Comparison of ENCODE assay signal across 9 cellular contexts in genomic region chr2:2613279-2614199, GRCh38.
DNase-seq lines count a peak whose midpoint lies in the region; ATAC-seq, FAIRE-seq and TF ChIP-seq lines count a peak whose summit lies in the region.
"Had no signal": no experiment of that assay in that cellular context is flagged by ENCODE, and none has a peak within 500 bp of the region (broad histone marks: within the 10 kb centered on the region; RNA-seq: fewer than 3 reads in every experiment).

No MANE protein-coding gene starts in this region.

- H3K4me1 Mint-ChIP-seq in CD8-positive, alpha-beta T cell (ENCODE audit: low read depth): peaks cover 8% of the 10 kb centered on the region

- FAIRE-seq in frontal cortex (lab: Jason Lieb, UNC): no peak

- TF ChIP-seq CTCF in CD8-positive, alpha-beta T cell (IDR thresholded peaks at IDR 0.05): no peak
- no peak for TF ChIP-seq CTCF in RWPE2 (IDR thresholded peaks at IDR 0.05; ENCODE audit: poor library complexity, severe bottlenecking)

- H2BK15ac ChIP-seq in neuronal stem cell (ENCODE audit: low read length): no peak overlapping the region

- H4K91ac ChIP-seq in neuronal stem cell (ENCODE audit: low read depth, low read length, poor library complexity): no peak overlapping the region

- H3K27me3 ChIP-seq in CD8-positive, alpha-beta T cell (ENCODE audit: insufficient read depth, low read length): no peaks in the 10 kb centered on the region
- H3K27me3 ChIP-seq in RWPE2 (ENCODE audit: insufficient read depth, poor library complexity, severe bottlenecking) (no peaks in the 10 kb centered on the region), neuronal stem cell (ENCODE audit: control insufficient read depth in 3 of 3, insufficient read depth in 3 of 3, low read depth in 1 of 3, low read length in 3 of 3) (no peaks in the 10 kb centered on the region), stomach smooth muscle (ENCODE audit: control insufficient read depth in 1 of 2, insufficient read depth in 2 of 2, low read length in 2 of 2) (no peaks in the 10 kb centered on the region)
- H3K27me3 ChIP-seq: SJSA1 had no signal

- H3K27ac Mint-ChIP-seq in CD8-positive, alpha-beta T cell: peak overlapping the region; percentile 91

- no peaks in the 10 kb centered on the region for H3K79me1 ChIP-seq in neuronal stem cell (ENCODE audit: low read depth, low read length)

- H2BK12ac ChIP-seq in neuronal stem cell (ENCODE audit: low read length): no peak overlapping the region

- peaks cover 7% of the 10 kb centered on the region for H3K4me1 ChIP-seq in CD8-positive, alpha-beta T cell (ENCODE audit: insufficient read depth, low read length)
- H3K4me1 ChIP-seq in RWPE2 (ENCODE audit: insufficient read depth, poor library complexity, severe bottlenecking) (no peaks in the 10 kb centered on the region), neuronal stem cell (ENCODE audit: control insufficient read depth in 2 of 2, insufficient read depth in 1 of 2, low read depth in 1 of 2, low read length in 2 of 2) (no peaks in the 10 kb centered on the region), stomach smooth muscle (ENCODE audit: control insufficient read depth, insufficient read depth, low read length) (no peaks in the 10 kb centered on the region)
- H3K4me1 ChIP-seq: SJSA1 had no signal

- no peak overlapping the region for H3K4ac ChIP-seq in neuronal stem cell (ENCODE audit: low read length)

- H3K4me3 ChIP-seq in CD8-positive, alpha-beta T cell (ENCODE audit: low read depth, low read length): peak overlapping the region; percentile 61
- H3K4me3 ChIP-seq in RWPE2 (ENCODE audit: severe bottlenecking) (peak overlapping the region; percentile 27), neuronal stem cell (ENCODE audit: low read length in 2 of 2) (peak overlapping the region; percentile 52 to 59), stomach smooth muscle (ENCODE audit: low read length in 2 of 2) (peak overlapping the region; percentile 57 to 79)
- H3K4me3 ChIP-seq: SJSA1 had no signal

- H3K27me3 Mint-ChIP-seq in CD8-positive, alpha-beta T cell (ENCODE audit: low read depth): peaks cover 9% of the 10 kb centered on the region

- H4K8ac ChIP-seq in neuronal stem cell (ENCODE audit: low read depth, low read length): no peak overlapping the region

- ATAC-seq in CD8-positive, alpha-beta T cell: peak; percentile 99
- ATAC-seq in GM19468 (IDR thresholded peaks at IDR 0.05; ENCODE audit: extremely low read depth, unreplicated experiment): peak; percentile 100
- peak; percentile 99 for ATAC-seq in RWPE2 (ENCODE audit: low read depth)

- H3K4me2 ChIP-seq in neuronal stem cell (ENCODE audit: insufficient read depth, low read length, poor library complexity, severe bottlenecking): peak overlapping the region; percentile 72

- peaks cover 5% of the 10 kb centered on the region for H3K9me3 Mint-ChIP-seq in CD8-positive, alpha-beta T cell

- H3K27ac ChIP-seq in CD8-positive, alpha-beta T cell (ENCODE audit: low read depth, low read length): peak overlapping the region; percentile 80
- H3K27ac ChIP-seq in RWPE2 (ENCODE audit: poor library complexity, severe bottlenecking) (no peak overlapping the region), neuronal stem cell (replicated peaks; ENCODE audit: low read length) (no peak overlapping the region), stomach smooth muscle (ENCODE audit: low read length) (peak overlapping the region; percentile 53)
- H3K27ac ChIP-seq: SJSA1 had no signal

- WGBS in neuronal stem cell (ENCODE audit: extremely low coverage in 2 of 2, insufficient read length in 2 of 2, insufficient replicate concordance in 1 of 2), 2 donors: no CpG with 5 or more reads among the region's 34 CpGs

- H2BK120ac ChIP-seq in neuronal stem cell (ENCODE audit: low read depth, low read length): no peak overlapping the region

- no peaks in the 10 kb centered on the region for H3K36me3 Mint-ChIP-seq in CD8-positive, alpha-beta T cell

- peak; percentile 66 to 93 (median 83) for DNase-seq in CD8-positive, alpha-beta T cell
- DNase-seq in HPDE6-E6E7 (ENCODE audit: extremely low spot score): peak; percentile 52
- DNase-seq in RWPE2 (ENCODE audit: low spot score): peak; percentile 84
- peak; percentile 56 for DNase-seq in activated gamma-delta T cell treated with anti-CD3 and anti-CD28 coated beads, Interleukin-2, amount 50 U/mL, for 16 hours (ENCODE audit: low read depth)
- peak; percentile 57 to 64 for DNase-seq in frontal cortex (ENCODE audit: low spot score in 2 of 2)
- DNase-seq in neuronal stem cell (ENCODE audit: low spot score): peak; percentile 75

- no peak overlapping the region for H3K23ac ChIP-seq in neuronal stem cell (ENCODE audit: low read depth, low read length, poor library complexity)

- no peak overlapping the region for H2AK5ac ChIP-seq in neuronal stem cell (ENCODE audit: low read depth, low read length)

- peak overlapping the region; percentile 82 for H3K4me3 Mint-ChIP-seq in CD8-positive, alpha-beta T cell

- POLR2A ChIA-PET in CD8-positive, alpha-beta T cell (lab: Charles Lee): interaction anchor here (1.0 to 2.5 kb wide), 2 partner anchors 27 to 33 kb away, joined by 3 to 10 read pairs; no protein-coding TSS in a partner anchor

- H3K9ac ChIP-seq in neuronal stem cell (ENCODE audit: low read depth, low read length, poor library complexity) (no peak overlapping the region), stomach smooth muscle (ENCODE audit: low read length in 2 of 2) (peak overlapping the region in 1 of 2 donors; percentile 55)

- CTCF ChIA-PET in CD8-positive, alpha-beta T cell (lab: Charles Lee): interaction anchor here (1.7 kb wide), 1 partner anchor 33 kb away, joined by 5 read pairs; no protein-coding TSS in a partner anchor

- no peaks in the 10 kb centered on the region for H3K9me3 ChIP-seq in CD8-positive, alpha-beta T cell (ENCODE audit: low read length)
- no peaks in the 10 kb centered on the region for H3K9me3 ChIP-seq in RWPE2 (ENCODE audit: severe bottlenecking)
- H3K9me3 ChIP-seq in neuronal stem cell (replicated peaks in 1 of 2; ENCODE audit: control insufficient read depth in 2 of 2, insufficient read depth in 1 of 2, low read depth in 1 of 2, low read length in 2 of 2): no peaks in the 10 kb centered on the region
- H3K9me3 ChIP-seq in stomach smooth muscle (ENCODE audit: control insufficient read depth in 2 of 2, low read length in 2 of 2): peaks cover 0 to 3% of the 10 kb centered on the region in 2 donors
- H3K9me3 ChIP-seq: SJSA1 had no signal

- H3K18ac ChIP-seq in neuronal stem cell (ENCODE audit: low read length): peak overlapping the region; percentile 40

- peak overlapping the region; percentile 80 for H2AFZ ChIP-seq in neuronal stem cell (ENCODE audit: low read length)

- intact Hi-C loops in CD8-positive, alpha-beta T cell (cut with DNase I, micrococcal nuclease): loop anchor here (1.0 to 5.0 kb wide), 4 partner anchors 31 to 904 kb away; partner anchors contain the start of genes ADI1 (in 1 of the 2), EIPR1 (in 1 of the 2) and TRAPPC12 (in 1 of the 2)

- no peaks in the 10 kb centered on the region for H3K36me3 ChIP-seq in CD8-positive, alpha-beta T cell (ENCODE audit: insufficient read depth, low read length)
- no peaks in the 10 kb centered on the region for H3K36me3 ChIP-seq in RWPE2 (ENCODE audit: low read depth)
- no peaks in the 10 kb centered on the region for H3K36me3 ChIP-seq in neuronal stem cell (replicated peaks in 1 of 2; ENCODE audit: control insufficient read depth in 2 of 2, insufficient read depth in 2 of 2, low read length in 2 of 2)
- H3K36me3 ChIP-seq in stomach smooth muscle (ENCODE audit: control insufficient read depth in 2 of 2, insufficient read depth in 2 of 2, low read length in 2 of 2): no peaks in the 10 kb centered on the region
- H3K36me3 ChIP-seq: SJSA1 had no signal

- H2BK5ac ChIP-seq in neuronal stem cell (ENCODE audit: low read length): no peak overlapping the region

- no peak overlapping the region for H3K14ac ChIP-seq in neuronal stem cell (ENCODE audit: low read length)

Comparison
In these comparisons a context has a peak if more than half of its experiments do, and no peak if none do; other contexts are left out.
1. H3K27ac ChIP-seq: peak in CD8-positive, alpha-beta T cell (single experiment) and stomach smooth muscle (single experiment); none in RWPE2 (single experiment) and neuronal stem cell (single experiment).
2. Peak in every context shown above with its lines, with median percentiles within 50 percentile points of each other: ATAC-seq, DNase-seq and H3K4me3 ChIP-seq.